Comparison of ENCODE assay signal across 13 cellular contexts in genomic region chr2:174662859-174663258, GRCh38.
A peak's percentile ranks its signal among the peaks of the same experiment; 100 is the strongest.
DNase-seq lines count a peak whose midpoint lies in the region; ATAC-seq and TF ChIP-seq lines count a peak whose summit lies in the region.
"Had no signal": no experiment of that assay in that cellular context is flagged by ENCODE, and none has a peak within 500 bp of the region (broad histone marks: within the 10 kb centered on the region; RNA-seq: fewer than 3 reads in every experiment).

No MANE protein-coding gene starts in this region.

- H3K27me3 ChIP-seq in OCI-LY3 (ENCODE audit: low read depth, low read length), result no peaks in the 10 kb centered on the region
- no peaks in the 10 kb centered on the region for H3K27me3 ChIP-seq in fibroblast of lung (ENCODE audit: control insufficient read depth, insufficient read depth, low read length)
- H3K27me3 ChIP-seq in thyroid gland, result no peaks in the 10 kb centered on the region

- TF ChIP-seq CTCF in OCI-LY3 (IDR thresholded peaks at IDR 0.05; ENCODE audit: low read depth, low read length) (no peak), fibroblast of lung (conservative IDR thresholded peaks at IDR 0.05 in 1 of 2, IDR thresholded peaks at IDR 0.05 in 1 of 2; ENCODE audit: low read depth in 1 of 2, low read length in 2 of 2) (no peak), thyroid gland (IDR thresholded peaks at IDR 0.05) (no peak)

- H4K20me1 ChIP-seq in OCI-LY3 (ENCODE audit: insufficient read depth, low read length), result no peaks in the 10 kb centered on the region
- H4K20me1 ChIP-seq in fibroblast of lung (ENCODE audit: control insufficient read depth, extremely low read depth, insufficient read depth, low read length), result no peaks in the 10 kb centered on the region

- H2AFZ ChIP-seq in OCI-LY3 (ENCODE audit: low read depth, low read length) (no peak overlapping the region), fibroblast of lung (ENCODE audit: low read length) (no peak overlapping the region)

- H3K9ac ChIP-seq in OCI-LY3 (ENCODE audit: low read length) (no peak overlapping the region), fibroblast of lung (ENCODE audit: insufficient read depth, low read length) (no peak overlapping the region)

- peak overlapping the region; percentile 53 for H3K4me2 ChIP-seq in OCI-LY3 (ENCODE audit: low read length)
- H3K4me2 ChIP-seq in fibroblast of lung (ENCODE audit: extremely low read depth, insufficient read depth, low read length), result no peak overlapping the region

- H3K9me3 ChIP-seq in OCI-LY3 (ENCODE audit: insufficient read depth, low read length) (no peaks in the 10 kb centered on the region), fibroblast of lung (ENCODE audit: control insufficient read depth, insufficient read depth, low read depth, low read length) (no peaks in the 10 kb centered on the region), thyroid gland (no peaks in the 10 kb centered on the region)

- no peak for ATAC-seq in HG02642 (IDR thresholded peaks at IDR 0.05; ENCODE audit: poor library complexity, unreplicated experiment)
- ATAC-seq: Right ventricle myocardium inferior had no signal

- H3K79me2 ChIP-seq in OCI-LY3 (ENCODE audit: low read length) (no peaks in the 10 kb centered on the region), fibroblast of lung (ENCODE audit: control insufficient read depth, insufficient read depth, low read length) (no peaks in the 10 kb centered on the region)

- peaks cover 29% of the 10 kb centered on the region for H3K4me1 ChIP-seq in OCI-LY3 (ENCODE audit: low read length)
- peaks cover 10% of the 10 kb centered on the region for H3K4me1 ChIP-seq in fibroblast of lung (ENCODE audit: control insufficient read depth, extremely low read depth, insufficient read depth, low read length)
- peaks cover 0 to 43% of the 10 kb centered on the region in 2 donors for H3K4me1 ChIP-seq in thyroid gland

- DNase-seq in CD1c-positive myeloid dendritic cell (ENCODE audit: extremely low spot score) (peak; percentile 76), fibroblast of lung (ENCODE audit: low read depth in 2 of 2) (no peak), thyroid gland (no peak), NCI-H82 (lab: John Stamatoyannopoulos, UW) (no peak), erythroblast (lab: John Stamatoyannopoulos, UW) (no peak)
- DNase-seq: activated naive CD4-positive, alpha-beta T cell treated with anti-CD3 and anti-CD28 coated beads for 36 hours; AML-193; hippocampal formation; NCI-H2029 treated with DMSO at 0.1 percent for 48 hours had no signal

- TF ChIP-seq POLR2A in thyroid gland (IDR thresholded peaks at IDR 0.05) (no peak), erythroblast (IDR thresholded peaks at IDR 0.05; ENCODE audit: low read length) (no peak)

- intact Hi-C loops in thyroid gland (cut with DNase I), result no loop called here

- no peaks in the 10 kb centered on the region for H3K36me3 ChIP-seq in OCI-LY3 (replicated peaks; ENCODE audit: low read depth, low read length)
- H3K36me3 ChIP-seq in fibroblast of lung (ENCODE audit: control insufficient read depth, insufficient read depth, low read length), result no peaks in the 10 kb centered on the region
- H3K36me3 ChIP-seq in thyroid gland, result no peaks in the 10 kb centered on the region

- WGBS in thyroid gland, 2 donors, result 80 to 85% methylated on average over 3 of the region's 3 CpGs

- H3K4me3 ChIP-seq in OCI-LY3 (ENCODE audit: low read length) (peak overlapping the region; percentile 21; the same call in 1 of the 2 replicates), fibroblast of lung (replicated peaks in 1 of 4; ENCODE audit: control extremely low read depth in 1 of 4, insufficient read depth in 1 of 4, low read depth in 3 of 4, low read length in 4 of 4) (no peak overlapping the region), skin epidermis (no peak overlapping the region), thyroid gland (replicated peaks in 1 of 3) (no peak overlapping the region)

- H3K27ac ChIP-seq in OCI-LY3 (ENCODE audit: low read length) (no peak overlapping the region), fibroblast of lung (ENCODE audit: insufficient read depth, low read length) (peak overlapping the region; percentile 23), skin epidermis (peak overlapping the region in 19 of 21 experiments; percentile 2 to 83 (median 62)), thyroid gland (no peak overlapping the region)

Comparison
In these comparisons a context has a peak if more than half of its experiments do, and no peak if none do; other contexts are left out.
1. H3K27ac ChIP-seq: peak in fibroblast of lung (single experiment) and skin epidermis (19 of 21); none in OCI-LY3 (single experiment) and thyroid gland (0 of 3).